8 cellular contexts compared by ENCODE assay signal in the genomic region with DNA sequence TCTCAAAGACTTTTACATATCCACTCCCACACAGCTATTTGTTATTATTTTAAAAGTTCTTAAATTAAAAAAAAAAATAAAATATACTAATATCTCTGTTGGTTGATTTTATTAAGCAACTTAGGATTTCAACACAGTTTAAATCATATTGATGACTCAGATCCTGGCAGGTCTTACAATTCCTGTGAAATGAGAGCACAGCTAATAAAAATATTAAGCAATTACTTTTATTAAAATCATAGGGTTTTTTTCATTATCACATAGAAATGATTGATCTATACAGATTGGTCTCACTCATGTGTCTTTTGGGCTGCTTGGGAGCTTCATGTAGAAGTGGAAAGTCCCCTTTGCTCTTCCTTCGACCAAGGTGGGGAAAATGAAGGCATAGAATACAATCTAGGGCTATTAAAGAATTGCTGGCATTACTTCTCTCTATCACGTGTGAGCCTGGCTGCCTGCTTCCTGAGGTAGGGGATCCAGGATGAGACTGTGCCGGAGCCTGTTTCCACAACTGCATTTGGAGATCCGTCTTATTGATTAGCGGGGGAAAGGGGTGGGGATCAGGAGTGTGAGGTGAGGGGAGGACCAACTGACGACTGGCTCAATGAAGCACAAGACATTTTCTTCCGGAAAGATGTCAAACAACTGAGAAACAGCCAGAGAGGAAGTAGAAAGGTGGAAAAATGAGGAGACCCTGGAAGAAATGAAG.
DNase-seq lines count a peak whose midpoint lies in the region; ATAC-seq and TF ChIP-seq lines count a peak whose summit lies in the region.

No MANE protein-coding gene starts in this region.

- DNase-seq in NCI-H345 treated with DMSO at 0.1 percent for 48 hours (lab: John Stamatoyannopoulos, UW; ENCODE audit: unreplicated experiment) (peak; percentile 34), esophagus muscularis mucosa (ENCODE audit: extremely low spot score) (no peak), OCI-LY7 (ENCODE audit: low spot score) (no peak), T-helper 17 cell (no peak)
- no peak for DNase-seq in stimulated activated CD4-positive, alpha-beta T cell treated with anti-CD3 and anti-CD28 coated beads, Interleukin-4, amount 100 ng/mL, for 4 hours

- no peaks in the 10 kb centered on the region for H3K27me3 Mint-ChIP-seq in T-helper 17 cell

- no peaks in the 10 kb centered on the region for H3K36me3 Mint-ChIP-seq in T-helper 17 cell (ENCODE audit: low read depth)

- intact Hi-C loops in esophagus muscularis mucosa (cut with DNase I), result no loop called here
- intact Hi-C loops in OCI-LY7 (cut with micrococcal nuclease; ENCODE audit: unreplicated experiment), result no loop called here

- WGBS in esophagus muscularis mucosa, result 34% methylated on average over 7 of the region's 7 CpGs

- H3K9me3 ChIP-seq in esophagus muscularis mucosa (no peaks in the 10 kb centered on the region), muscle layer of duodenum (ENCODE audit: control insufficient read depth in 1 of 2, low read length in 2 of 2) (no peaks in the 10 kb centered on the region), OCI-LY7 (ENCODE audit: low read length) (no peaks in the 10 kb centered on the region), T-helper 17 cell (ENCODE audit: control insufficient read depth, low read length, poor library complexity, severe bottlenecking) (no peaks in the 10 kb centered on the region)

- no peak overlapping the region for H3K4me3 Mint-ChIP-seq in T-helper 17 cell

- ATAC-seq in T-helper 17 cell (no peak), GM21619 (IDR thresholded peaks at IDR 0.05; ENCODE audit: unreplicated experiment) (no peak)

- no peaks in the 10 kb centered on the region for H3K4me1 Mint-ChIP-seq in T-helper 17 cell

- H2AFZ ChIP-seq in ACC112 (ENCODE audit: low read length, unreplicated experiment) (peak overlapping the region; percentile 88), OCI-LY7 (ENCODE audit: low read length) (no peak overlapping the region)

- CTCF ChIA-PET in OCI-LY7 (lab: Charles Lee; ENCODE audit: unreplicated experiment), result no interaction called here

- H3K9me2 ChIP-seq in OCI-LY7 (ENCODE audit: insufficient read depth, low read length), result no peaks in the 10 kb centered on the region

- H4K20me1 ChIP-seq in OCI-LY7 (ENCODE audit: insufficient read depth, low read length), result no peaks in the 10 kb centered on the region

- TF ChIP-seq CTCF in esophagus muscularis mucosa (IDR thresholded peaks at IDR 0.05) (no peak), OCI-LY7 (conservative IDR thresholded peaks at IDR 0.05; ENCODE audit: low read length) (no peak)

- H3K79me2 ChIP-seq in ACC112 (ENCODE audit: control insufficient read depth, insufficient read depth, low read length, unreplicated experiment), result no peaks in the 10 kb centered on the region
- no peaks in the 10 kb centered on the region for H3K79me2 ChIP-seq in OCI-LY7 (ENCODE audit: insufficient read depth, low read depth, low read length)

- peak overlapping the region; percentile 94 for H3K27ac ChIP-seq in ACC112 (ENCODE audit: low read depth, low read length)
- H3K27ac ChIP-seq in esophagus muscularis mucosa (replicated peaks in 1 of 4), result peak overlapping the region; percentile 51 to 70 (median 60)
- peak overlapping the region; percentile 59 for H3K27ac ChIP-seq in muscle layer of duodenum (ENCODE audit: low read length)
- no peak overlapping the region for H3K27ac ChIP-seq in OCI-LY7 (ENCODE audit: low read depth, low read length, poor library complexity, severe bottlenecking)

- no peak overlapping the region for H3K27ac Mint-ChIP-seq in T-helper 17 cell

- H3K4me1 ChIP-seq in ACC112 (ENCODE audit: control insufficient read depth, insufficient read depth, low read length, unreplicated experiment) (peaks cover 20% of the 10 kb centered on the region), esophagus muscularis mucosa (peaks cover 11 to 25% (median 20%) of the 10 kb centered on the region in 4 donors), muscle layer of duodenum (ENCODE audit: control insufficient read depth in 1 of 2, insufficient read depth in 2 of 2, low read length in 2 of 2) (peaks cover 0 to 6% of the 10 kb centered on the region in 2 donors), OCI-LY7 (ENCODE audit: insufficient read depth, low read length, poor library complexity, severe bottlenecking) (no peaks in the 10 kb centered on the region)

- no peak for TF ChIP-seq EP300 in esophagus muscularis mucosa (IDR thresholded peaks at IDR 0.05)

- no peak overlapping the region for H3K4me2 ChIP-seq in OCI-LY7 (ENCODE audit: low read length)

- H3K36me3 ChIP-seq in ACC112 (ENCODE audit: insufficient read depth, low read length), result no peaks in the 10 kb centered on the region
- H3K36me3 ChIP-seq in esophagus muscularis mucosa, result no peaks in the 10 kb centered on the region
- no peaks in the 10 kb centered on the region for H3K36me3 ChIP-seq in muscle layer of duodenum (ENCODE audit: control insufficient read depth in 1 of 2, insufficient read depth in 2 of 2, low read length in 2 of 2)
- H3K36me3 ChIP-seq in OCI-LY7 (ENCODE audit: insufficient read depth, low read length), result no peaks in the 10 kb centered on the region

- H3K27me3 ChIP-seq in ACC112 (ENCODE audit: insufficient read depth, low read length) (no peaks in the 10 kb centered on the region), esophagus muscularis mucosa (no peaks in the 10 kb centered on the region), muscle layer of duodenum (ENCODE audit: low read depth, low read length) (no peaks in the 10 kb centered on the region)

- no TSS peak for BruUV-seq in OCI-LY7 (replicated peaks; lab: Mats Ljungman, UMichigan)

- no peak for TF ChIP-seq POLR2A in esophagus muscularis mucosa (IDR thresholded peaks at IDR 0.05; ENCODE audit: low read depth)

- POLR2A ChIA-PET in OCI-LY7 (lab: Charles Lee), result interaction anchor here (0.7 kb wide), 1 partner anchor 160 kb away, joined by 3 read pairs; no protein-coding TSS in a partner anchor

- peak overlapping the region; percentile 83 for H3K4me3 ChIP-seq in ACC112 (ENCODE audit: low read depth, low read length)
- H3K4me3 ChIP-seq in esophagus muscularis mucosa, result peak overlapping the region; percentile 45 to 57 (median 52)
- H3K4me3 ChIP-seq in muscle layer of duodenum (ENCODE audit: low read depth in 1 of 2, low read length in 2 of 2), result peak overlapping the region; percentile 42 to 50
- no peak overlapping the region for H3K4me3 ChIP-seq in OCI-LY7 (ENCODE audit: low read depth, low read length, poor library complexity, severe bottlenecking)
